ENCODE assay signal across 17 cellular contexts in the genomic region with DNA sequence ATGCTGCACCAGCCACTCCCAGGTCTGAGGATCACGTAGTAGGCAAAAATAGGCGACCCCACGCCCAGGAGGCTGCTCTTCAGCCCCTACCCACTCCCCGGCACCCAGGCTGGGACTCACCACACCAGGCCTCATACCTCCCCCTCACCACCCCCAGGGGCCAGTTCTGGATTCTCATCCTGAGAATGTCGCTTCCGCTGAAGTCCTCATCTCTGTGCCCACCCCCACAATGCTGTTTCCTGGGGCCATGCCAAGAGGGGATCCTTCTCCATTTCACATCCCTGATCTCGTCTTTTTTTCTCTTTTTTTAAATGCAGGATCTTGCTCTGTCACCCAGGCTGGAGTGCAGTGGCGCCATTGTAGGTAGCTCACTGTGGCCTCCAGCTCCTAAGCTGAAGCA. TPM values are rescaled to one million over a fixed set of nuclear protein-coding genes. Genes with fewer than 3 reads are reported as not detected.
DNase-seq lines count a peak whose midpoint lies in the region; ATAC-seq, FAIRE-seq and TF ChIP-seq lines count a peak whose summit lies in the region.
"Had no signal": no experiment of that assay in that cellular context is flagged by ENCODE, and none has a peak within 500 bp of the region (broad histone marks: within the 10 kb centered on the region; RNA-seq: fewer than 3 reads in every experiment).

No MANE protein-coding gene starts in this region.

- peak overlapping the region; percentile 96 for H3K27ac Mint-ChIP-seq in activated CD4-positive, alpha-beta T cell treated with anti-CD3 and anti-CD28 coated beads, Interleukin-2, amount 10 ng/mL, durations not matched to agents 24 days and 14 days
- H3K27ac Mint-ChIP-seq in IgD-negative memory B cell (peak overlapping the region in 2 of 3 donors; percentile 10 to 76), astrocyte (ENCODE audit: unreplicated experiment) (peak overlapping the region; percentile 18)
- H3K27ac Mint-ChIP-seq: type B pancreatic cell had no signal

- peaks cover 50% of the 10 kb centered on the region for H3K4me1 Mint-ChIP-seq in activated CD4-positive, alpha-beta T cell treated with anti-CD3 and anti-CD28 coated beads, Interleukin-2, amount 10 ng/mL, durations not matched to agents 24 days and 14 days
- peaks cover 4 to 14% (median 10%) of the 10 kb centered on the region in 3 donors for H3K4me1 Mint-ChIP-seq in IgD-negative memory B cell
- peaks cover 3% of the 10 kb centered on the region for H3K4me1 Mint-ChIP-seq in astrocyte (ENCODE audit: low read depth, unreplicated experiment)

- DNase-seq in activated CD4-positive, alpha-beta T cell treated with anti-CD3 and anti-CD28 coated beads, Interleukin-2, amount 10 ng/mL, durations not matched to agents 24 days and 14 days, result no peak
- no peak for DNase-seq in activated CD4-positive, alpha-beta T cell treated with anti-CD3 and anti-CD28 coated beads for 1 hour
- DNase-seq in astrocyte (ENCODE audit: low read depth), result no peak
- no peak for DNase-seq in esophagus muscularis mucosa (ENCODE audit: extremely low spot score)
- no peak for DNase-seq in GDM1 (lab: John Stamatoyannopoulos, UW)
- DNase-seq: amniotic stem cell, hippocampal formation, NCI-H2081 treated with DMSO at 0.1 percent for 48 hours, NCI-H526 treated with DMSO at 0.1 percent for 48 hours, PC-9, SK-N-SH had no signal

- intact Hi-C loops in activated CD4-positive, alpha-beta T cell treated with anti-CD3 and anti-CD28 coated beads, Interleukin-2, amount 10 ng/mL, durations not matched to agents 24 days and 14 days (cut with micrococcal nuclease), result no loop called here
- intact Hi-C loops in esophagus muscularis mucosa (cut with DNase I), result loop anchor here (10.0 kb wide), 1 partner anchor 216 kb away; no protein-coding TSS in a partner anchor

- no peaks in the 10 kb centered on the region for H4K20me1 ChIP-seq in astrocyte (ENCODE audit: insufficient read depth, low read length)

- H3K4me1 ChIP-seq in astrocyte (ENCODE audit: insufficient read depth, low read length) (peaks cover 6% of the 10 kb centered on the region), neutrophil (ENCODE audit: control insufficient read depth in 1 of 2, insufficient read depth in 1 of 2, low read depth in 1 of 2, low read length in 1 of 2) (peaks cover 90 to 98% of the 10 kb centered on the region in 2 experiments), esophagus muscularis mucosa (peaks cover 0 to 7% (median 5%) of the 10 kb centered on the region in 4 donors)
- H3K4me1 ChIP-seq: pancreas had no signal

- ATAC-seq in HG03025 (IDR thresholded peaks at IDR 0.05; ENCODE audit: low FRiP score, unreplicated experiment), result no peak
- ATAC-seq: pancreas had no signal

- TF ChIP-seq CTCF in astrocyte (IDR thresholded peaks at IDR 0.05; ENCODE audit: insufficient read depth, low read depth, low read length), result no peak
- no peak for TF ChIP-seq CTCF in neutrophil (IDR thresholded peaks at IDR 0.05)
- no peak for TF ChIP-seq CTCF in esophagus muscularis mucosa (IDR thresholded peaks at IDR 0.05)

- no peaks in the 10 kb centered on the region for H3K79me2 ChIP-seq in astrocyte (ENCODE audit: insufficient read depth, low read length)

- no peak overlapping the region for H2AFZ ChIP-seq in astrocyte (ENCODE audit: low read depth, low read length)
- H2AFZ ChIP-seq: PC-9 had no signal

- H3K27ac ChIP-seq in astrocyte (ENCODE audit: low read depth, low read length) (no peak overlapping the region), neutrophil (peak overlapping the region; percentile 100), esophagus muscularis mucosa (replicated peaks in 1 of 4) (no peak overlapping the region)
- H3K27ac ChIP-seq: pancreas, PC-9 had no signal

- no peaks in the 10 kb centered on the region for H3K27me3 ChIP-seq in astrocyte (ENCODE audit: insufficient read depth, low read length)
- no peaks in the 10 kb centered on the region for H3K27me3 ChIP-seq in neutrophil
- H3K27me3 ChIP-seq in esophagus muscularis mucosa, result peaks cover 0 to 4% (median 0%) of the 10 kb centered on the region in 4 donors
- H3K27me3 ChIP-seq: pancreas had no signal

- H3K4me2 ChIP-seq in astrocyte (ENCODE audit: low read length), result no peak overlapping the region
- H3K4me2 ChIP-seq: PC-9, SK-N-SH had no signal

- H3K9me3 ChIP-seq in astrocyte (ENCODE audit: insufficient read depth, low read depth, low read length), result no peaks in the 10 kb centered on the region
- H3K9me3 ChIP-seq in neutrophil, result no peaks in the 10 kb centered on the region
- H3K9me3 ChIP-seq in esophagus muscularis mucosa, result no peaks in the 10 kb centered on the region
- H3K9me3 ChIP-seq: pancreas, SK-N-SH had no signal

- no peak for TF ChIP-seq POLR2A in esophagus muscularis mucosa (IDR thresholded peaks at IDR 0.05; ENCODE audit: low read depth)

- H3K36me3 Mint-ChIP-seq in activated CD4-positive, alpha-beta T cell treated with anti-CD3 and anti-CD28 coated beads, Interleukin-2, amount 10 ng/mL, durations not matched to agents 24 days and 14 days (ENCODE audit: low read depth), result peaks cover 64% of the 10 kb centered on the region
- H3K36me3 Mint-ChIP-seq in IgD-negative memory B cell, result no peaks in the 10 kb centered on the region
- H3K36me3 Mint-ChIP-seq in astrocyte (ENCODE audit: low read depth, unreplicated experiment), result no peaks in the 10 kb centered on the region
- H3K36me3 Mint-ChIP-seq: type B pancreatic cell had no signal

- WGBS in esophagus muscularis mucosa, result 90% methylated on average over 5 of the region's 8 CpGs

- no peaks in the 10 kb centered on the region for H3K9me3 Mint-ChIP-seq in activated CD4-positive, alpha-beta T cell treated with anti-CD3 and anti-CD28 coated beads, Interleukin-2, amount 10 ng/mL, durations not matched to agents 24 days and 14 days
- H3K9me3 Mint-ChIP-seq in IgD-negative memory B cell (no peaks in the 10 kb centered on the region), astrocyte (ENCODE audit: unreplicated experiment) (no peaks in the 10 kb centered on the region)
- H3K9me3 Mint-ChIP-seq: type B pancreatic cell had no signal

- FAIRE-seq in astrocyte (lab: Jason Lieb, UNC), result no peak
- FAIRE-seq: A204.1, pancreas had no signal

- TF ChIP-seq EP300 in esophagus muscularis mucosa (IDR thresholded peaks at IDR 0.05), result no peak

- no peak overlapping the region for H3K4me3 ChIP-seq in astrocyte (ENCODE audit: insufficient read depth, low read depth, low read length)
- peak overlapping the region; percentile 96 to 99 for H3K4me3 ChIP-seq in neutrophil (ENCODE audit: low read depth in 1 of 2, low read length in 1 of 2)
- no peak overlapping the region for H3K4me3 ChIP-seq in esophagus muscularis mucosa
- H3K4me3 ChIP-seq: pancreas, PC-9 had no signal

- H3K4me3 Mint-ChIP-seq in activated CD4-positive, alpha-beta T cell treated with anti-CD3 and anti-CD28 coated beads, Interleukin-2, amount 10 ng/mL, durations not matched to agents 24 days and 14 days, result peak overlapping the region; percentile 99
- H3K4me3 Mint-ChIP-seq in IgD-negative memory B cell, result peak overlapping the region; percentile 14 to 84 (median 56)
- H3K4me3 Mint-ChIP-seq in astrocyte (ENCODE audit: unreplicated experiment), result no peak overlapping the region
- H3K4me3 Mint-ChIP-seq: type B pancreatic cell had no signal

- H3K27me3 Mint-ChIP-seq in activated CD4-positive, alpha-beta T cell treated with anti-CD3 and anti-CD28 coated beads, Interleukin-2, amount 10 ng/mL, durations not matched to agents 24 days and 14 days, result no peaks in the 10 kb centered on the region
- no peaks in the 10 kb centered on the region for H3K27me3 Mint-ChIP-seq in IgD-negative memory B cell
- H3K27me3 Mint-ChIP-seq in astrocyte (ENCODE audit: low read depth, unreplicated experiment), result peaks cover 8% of the 10 kb centered on the region

- H3K9ac ChIP-seq in astrocyte (ENCODE audit: low read length), result no peak overlapping the region
- H3K9ac ChIP-seq: SK-N-SH had no signal

- H3K36me3 ChIP-seq in astrocyte (ENCODE audit: insufficient read depth, low read length) (no peaks in the 10 kb centered on the region), neutrophil (peaks cover 24% of the 10 kb centered on the region), esophagus muscularis mucosa (no peaks in the 10 kb centered on the region)
- H3K36me3 ChIP-seq: pancreas had no signal

RNA-seq across cellular contexts. Expression of a gene that starts 1.7 kb away (rescaled TPM):
- total RNA-seq in activated CD4-positive, alpha-beta T cell treated with anti-CD3 and anti-CD28 coated beads, Interleukin-2, amount 10 ng/mL, durations not matched to agents 24 days and 14 days, result 61.0 and 62.8 TPM in 2 replicates
- polyA plus RNA-seq in IgD-negative memory B cell, result 0.79 TPM
- total RNA-seq in astrocyte, result not detected in 2 replicates
- 1 to 10 TPM in 1 of 4 donors, under 1 TPM in 1, not detected in 2; 0.57 to 8.3 TPM for total RNA-seq in esophagus muscularis mucosa
- total RNA-seq: PC-9 had no signal
- polyA plus RNA-seq: SK-N-SH had no signal

RNA-seq across cellular contexts. Expression of a gene that starts 21.0 kb away (rescaled TPM):
- 4.7 and 7.3 TPM in 2 replicates for total RNA-seq in activated CD4-positive, alpha-beta T cell treated with anti-CD3 and anti-CD28 coated beads, Interleukin-2, amount 10 ng/mL, durations not matched to agents 24 days and 14 days
- 15.7 TPM for polyA plus RNA-seq in IgD-negative memory B cell
- 15.2 and 16.2 TPM in 2 replicates for total RNA-seq in astrocyte
- total RNA-seq in esophagus muscularis mucosa, result 10 to 100 TPM; 16.5 to 19.4 (median 17.8) TPM

RNA-seq across cellular contexts. Expression of a gene that starts 21.8 kb away (rescaled TPM):
- total RNA-seq in activated CD4-positive, alpha-beta T cell treated with anti-CD3 and anti-CD28 coated beads, Interleukin-2, amount 10 ng/mL, durations not matched to agents 24 days and 14 days, result 509 and 511 TPM in 2 replicates
- polyA plus RNA-seq in IgD-negative memory B cell, result not detected
- total RNA-seq in astrocyte (63.3 and 100 TPM in 2 replicates), esophagus muscularis mucosa (1 to 10 TPM in 2 of 4 donors, under 1 TPM in 2; 0.19 to 4.8 (median 1.6) TPM)

RNA-seq across cellular contexts. Expression of a gene that starts 58.4 kb away (rescaled TPM):
- 18.9 and 19.3 TPM in 2 replicates for total RNA-seq in activated CD4-positive, alpha-beta T cell treated with anti-CD3 and anti-CD28 coated beads, Interleukin-2, amount 10 ng/mL, durations not matched to agents 24 days and 14 days
- 44.0 TPM for polyA plus RNA-seq in IgD-negative memory B cell
- total RNA-seq in astrocyte (32.7 and 33.3 TPM in 2 replicates), esophagus muscularis mucosa (10 to 100 TPM; 29.5 to 40.3 (median 38.0) TPM)

Comparison
In these comparisons a context has a peak if more than half of its experiments do, and no peak if none do; other contexts are left out.
1. H3K27ac Mint-ChIP-seq: peak in every context shown above with its lines; median percentile 96 in activated CD4-positive, alpha-beta T cell treated with anti-CD3 and anti-CD28 coated beads, Interleukin-2, amount 10 ng/mL, durations not matched to agents 24 days and 14 days; 43 in IgD-negative memory B cell; 18 in astrocyte.
2. H3K4me3 ChIP-seq: peak in neutrophil (2 of 2); none in astrocyte (single experiment) and esophagus muscularis mucosa (0 of 4).
3. RNA of a gene that starts 21.8 kb away (total RNA-seq): 509 to 511 TPM in activated CD4-positive, alpha-beta T cell treated with anti-CD3 and anti-CD28 coated beads, Interleukin-2, amount 10 ng/mL, durations not matched to agents 24 days and 14 days and 63.3 to 100 TPM in astrocyte; 0.19 to 4.8 TPM in esophagus muscularis mucosa; every median in the first group is over 10 times any median in the second.